ENCODE assay signal across 32 cellular contexts in the genomic region with DNA sequence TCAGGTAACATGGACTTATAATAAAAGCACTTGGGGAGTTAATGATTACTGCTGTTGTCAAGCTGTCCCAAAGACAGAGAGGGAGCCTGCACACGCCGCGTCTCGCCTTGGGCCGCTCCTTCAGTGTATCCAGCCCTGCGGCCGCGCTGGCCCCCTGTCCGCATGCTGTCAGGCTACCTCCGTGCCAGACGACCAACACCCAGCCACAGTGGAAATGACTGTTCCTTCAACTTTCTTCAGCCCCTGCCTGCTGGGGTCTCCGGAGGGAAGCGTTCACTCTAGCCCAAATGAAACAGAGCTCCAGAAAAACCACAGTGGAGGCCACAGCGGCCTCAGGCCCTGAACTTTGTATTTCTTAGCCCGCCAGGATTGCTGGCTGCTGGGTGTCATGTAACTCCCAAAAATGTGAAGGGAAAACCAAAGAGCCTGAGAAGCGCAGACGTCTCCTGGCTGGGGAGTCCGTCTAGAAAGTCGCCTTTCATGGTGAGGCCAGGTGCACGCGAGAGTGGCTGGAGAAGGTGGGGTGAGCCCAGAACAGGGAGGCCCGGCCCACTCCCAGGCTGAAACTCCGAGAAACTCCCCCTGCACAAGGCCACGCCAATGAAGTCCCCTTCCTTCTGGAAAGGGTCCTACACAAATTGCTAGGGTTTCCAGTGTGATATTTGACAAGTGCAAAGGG.
DNase-seq lines count a peak whose midpoint lies in the region; ATAC-seq, FAIRE-seq and TF ChIP-seq lines count a peak whose summit lies in the region.
"Had no signal": no experiment of that assay in that cellular context is flagged by ENCODE, and none has a peak within 500 bp of the region (broad histone marks: within the 10 kb centered on the region; RNA-seq: fewer than 3 reads in every experiment).

No MANE protein-coding gene starts in this region.

- H4K20me1 ChIP-seq in hepatocyte (ENCODE audit: insufficient read depth, poor library complexity, severe bottlenecking): no peaks in the 10 kb centered on the region

- peak overlapping the region; percentile 79 for H3K27ac ChIP-seq in hepatocyte
- H3K27ac ChIP-seq: brain microvascular endothelial cell, skin epidermis had no signal

- no peaks in the 10 kb centered on the region for H3K36me3 ChIP-seq in hepatocyte (replicated peaks; ENCODE audit: insufficient read depth, low read depth)
- H3K36me3 ChIP-seq: BE2C, brain microvascular endothelial cell, uterus had no signal

- H3K36me3 Mint-ChIP-seq in osteocyte (ENCODE audit: unreplicated experiment) (peaks cover 2% of the 10 kb centered on the region), type B pancreatic cell (peaks cover 7% of the 10 kb centered on the region)
- H3K36me3 Mint-ChIP-seq in activated CD4-positive, alpha-beta T cell treated with anti-CD3 and anti-CD28 coated beads, Interleukin-2, amount 10 ng/mL, durations not matched to agents 7 days and 5 days (ENCODE audit: low read depth): no peaks in the 10 kb centered on the region

- peak overlapping the region; percentile 29 for H2AFZ ChIP-seq in hepatocyte

- H3K4me1 ChIP-seq in hepatocyte (ENCODE audit: insufficient read depth): peaks cover 64% of the 10 kb centered on the region
- H3K4me1 ChIP-seq: BE2C had no signal

- H3K4me1 Mint-ChIP-seq in osteocyte (ENCODE audit: unreplicated experiment): peaks cover 50% of the 10 kb centered on the region
- peaks cover 69% of the 10 kb centered on the region for H3K4me1 Mint-ChIP-seq in type B pancreatic cell (ENCODE audit: unreplicated experiment)
- H3K4me1 Mint-ChIP-seq in activated CD4-positive, alpha-beta T cell treated with anti-CD3 and anti-CD28 coated beads, Interleukin-2, amount 10 ng/mL, durations not matched to agents 7 days and 5 days: peaks cover 15% of the 10 kb centered on the region

- H3K27ac Mint-ChIP-seq in osteocyte (ENCODE audit: unreplicated experiment) (peak overlapping the region; percentile 27), type B pancreatic cell (peak overlapping the region; percentile 36)
- H3K27ac Mint-ChIP-seq in activated CD4-positive, alpha-beta T cell treated with anti-CD3 and anti-CD28 coated beads, Interleukin-2, amount 10 ng/mL, durations not matched to agents 7 days and 5 days: no peak overlapping the region
- H3K27ac Mint-ChIP-seq: activated CD8-positive, alpha-beta T cell treated with anti-CD3 and anti-CD28 coated beads, Interleukin-2, amount 10 ng/mL, durations not matched to agents 7 days and 5 days; activated T-helper 17 cell treated with anti-CD3 and anti-CD28 coated beads, Interleukin-2, amount 50 U/mL, for 72 hours; memory B cell had no signal

- H3K9me3 Mint-ChIP-seq in osteocyte (ENCODE audit: unreplicated experiment) (no peaks in the 10 kb centered on the region), type B pancreatic cell (no peaks in the 10 kb centered on the region)
- peaks cover 9% of the 10 kb centered on the region for H3K9me3 Mint-ChIP-seq in activated CD4-positive, alpha-beta T cell treated with anti-CD3 and anti-CD28 coated beads, Interleukin-2, amount 10 ng/mL, durations not matched to agents 7 days and 5 days
- H3K9me3 Mint-ChIP-seq: activated T-helper 17 cell treated with anti-CD3 and anti-CD28 coated beads, Interleukin-2, amount 50 U/mL, for 72 hours; memory B cell had no signal

- H3K79me2 ChIP-seq in hepatocyte: no peaks in the 10 kb centered on the region

- no peak overlapping the region for H3K4me3 ChIP-seq in hepatocyte
- H3K4me3 ChIP-seq: skin epidermis, testis, uterus had no signal

- peak; percentile 62 for FAIRE-seq in HTR-8/SVneo (lab: Jason Lieb, UNC)
- FAIRE-seq: frontal cortex, GM12891 had no signal

- no peaks in the 10 kb centered on the region for H3K9me3 ChIP-seq in hepatocyte (ENCODE audit: low read depth)
- H3K9me3 ChIP-seq: BE2C, testis, uterus had no signal

- WGBS in hepatocyte (ENCODE audit: low lambda C conversion rate, missing lambda C conversion rate): 57% methylated on average over 24 of the region's 24 CpGs

- H3K4me2 ChIP-seq in hepatocyte: no peak overlapping the region

- in situ Hi-C loops in GM13976 (cut with MboI; ENCODE audit: low sequenced_read_pairs, unreplicated experiment): no loop called here

- H3K9me2 ChIP-seq in hepatocyte (replicated peaks; ENCODE audit: insufficient read depth): no peaks in the 10 kb centered on the region

- POLR2A ChIA-PET in activated CD4-positive, alpha-beta T cell treated with anti-CD3 and anti-CD28 coated beads, Interleukin-2, amount 10 ng/mL, durations not matched to agents 7 days and 5 days (lab: Charles Lee): no interaction called here

- H3K27me3 Mint-ChIP-seq in osteocyte (ENCODE audit: unreplicated experiment) (no peaks in the 10 kb centered on the region), type B pancreatic cell (no peaks in the 10 kb centered on the region)
- H3K27me3 Mint-ChIP-seq in activated CD4-positive, alpha-beta T cell treated with anti-CD3 and anti-CD28 coated beads, Interleukin-2, amount 10 ng/mL, durations not matched to agents 7 days and 5 days: no peaks in the 10 kb centered on the region
- H3K27me3 Mint-ChIP-seq: activated T-helper 17 cell treated with anti-CD3 and anti-CD28 coated beads, Interleukin-2, amount 50 U/mL, for 72 hours; memory B cell had no signal

- CTCF ChIA-PET in activated CD4-positive, alpha-beta T cell treated with anti-CD3 and anti-CD28 coated beads, Interleukin-2, amount 10 ng/mL, durations not matched to agents 7 days and 5 days (lab: Charles Lee): interaction anchor here (0.7 to 1.3 kb wide), 2 partner anchors 24 to 33 kb away, joined by 3 read pairs; no protein-coding TSS in a partner anchor

- TF ChIP-seq CTCF in hepatocyte (IDR thresholded peaks at IDR 0.05; ENCODE audit: poor library complexity) (no peak), osteocyte (IDR thresholded peaks at IDR 0.05) (no peak), type B pancreatic cell (conservative IDR thresholded peaks at IDR 0.05) (no peak), GM13976 (IDR thresholded peaks at IDR 0.05; ENCODE audit: borderline replicate concordance, control extremely low read depth, extremely low read depth, insufficient read depth, missing control alignments) (no peak)

- H3K27me3 ChIP-seq in hepatocyte: no peaks in the 10 kb centered on the region
- H3K27me3 ChIP-seq: BE2C, brain microvascular endothelial cell, testis, uterus had no signal

- DNase-seq in HTR-8/SVneo (ENCODE audit: insufficient read length, low spot score) (no peak), hepatocyte (ENCODE audit: low spot score) (no peak), osteocyte (ENCODE audit: extremely low spot score, unreplicated experiment) (no peak), type B pancreatic cell (ENCODE audit: extremely low spot score, unreplicated experiment) (no peak), GM13976 (ENCODE audit: low spot score) (no peak)
- DNase-seq in activated CD4-positive, alpha-beta T cell treated with anti-CD3 and anti-CD28 coated beads, Interleukin-2, amount 10 ng/mL, durations not matched to agents 7 days and 5 days: no peak
- DNase-seq: activated CD8-positive, alpha-beta T cell treated with anti-CD3 and anti-CD28 coated beads, Interleukin-2, amount 10 ng/mL, durations not matched to agents 7 days and 5 days; activated naive CD4-positive, alpha-beta T cell treated with anti-CD3 and anti-CD28 coated beads, Interleukin-2, amount 50 U/mL, for 16 hours; amniotic stem cell; BE2C; brain microvascular endothelial cell; cerebellar nuclear complex; DMS153; HCEC 1CT; Karpas-422; left cardiac atrium; NCI-H2029; NCI-H2227 treated with DMSO at 0.1 percent for 48 hours; NCI-H526 treated with DMSO at 0.1 percent for 48 hours; SHP77 treated with DMSO at 0.1 percent for 48 hours; stimulated activated naive CD4-positive, alpha-beta T cell; SW 1271; T-helper 9 cell; testis; uterus had no signal

- no peak for ATAC-seq in GM18907 (IDR thresholded peaks at IDR 0.05; ENCODE audit: unreplicated experiment)
- ATAC-seq: activated CD8-positive, alpha-beta T cell treated with anti-CD3 and anti-CD28 coated beads, Interleukin-2, amount 10 ng/mL, durations not matched to agents 7 days and 5 days; activated T-helper 17 cell treated with anti-CD3 and anti-CD28 coated beads, Interleukin-2, amount 50 U/mL, for 72 hours; left cardiac atrium; Panc1 had no signal

- no peak overlapping the region for H3K4me3 Mint-ChIP-seq in osteocyte (ENCODE audit: unreplicated experiment)
- H3K4me3 Mint-ChIP-seq in type B pancreatic cell: no peak overlapping the region
- H3K4me3 Mint-ChIP-seq in activated CD4-positive, alpha-beta T cell treated with anti-CD3 and anti-CD28 coated beads, Interleukin-2, amount 10 ng/mL, durations not matched to agents 7 days and 5 days: no peak overlapping the region
- H3K4me3 Mint-ChIP-seq: activated CD8-positive, alpha-beta T cell treated with anti-CD3 and anti-CD28 coated beads, Interleukin-2, amount 10 ng/mL, durations not matched to agents 7 days and 5 days; activated T-helper 17 cell treated with anti-CD3 and anti-CD28 coated beads, Interleukin-2, amount 50 U/mL, for 72 hours; memory B cell had no signal
